In the genomic region with DNA sequence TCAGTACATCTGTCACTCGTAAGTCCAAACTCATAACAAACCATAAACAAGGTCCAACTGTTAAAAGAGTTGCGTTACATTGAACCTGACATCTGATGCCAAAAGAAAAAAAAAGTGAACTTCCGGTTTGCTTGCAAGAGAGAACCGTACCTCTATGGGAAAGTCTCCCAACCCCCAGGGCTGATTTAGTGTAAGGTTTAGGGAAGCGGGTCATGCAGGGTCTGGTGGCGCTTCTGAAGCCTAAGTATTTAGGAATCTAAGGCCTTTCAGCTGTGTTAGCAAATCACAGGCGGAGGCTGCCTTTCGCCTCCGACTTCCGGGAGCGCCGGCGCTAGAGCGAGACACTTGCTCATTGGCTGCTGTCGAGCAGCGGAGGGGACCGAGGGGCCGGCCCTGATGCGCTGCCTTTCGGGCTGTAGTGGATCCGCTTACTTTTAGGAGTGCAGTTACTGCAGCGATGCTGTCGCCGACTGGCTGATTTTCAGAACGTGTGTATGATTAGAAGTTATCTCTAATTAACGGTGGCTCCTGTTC, we compare ENCODE assay signal across 8 cellular contexts. TPM values are rescaled to one million over a fixed set of nuclear protein-coding genes. Genes with fewer than 3 reads are reported as not detected.
A peak's percentile ranks its signal among the peaks of the same experiment; 100 is the strongest.
DNase-seq lines count a peak whose midpoint lies in the region; ATAC-seq and TF ChIP-seq lines count a peak whose summit lies in the region.

No MANE protein-coding gene starts in this region.

- H3K4me1 Mint-ChIP-seq in CD14-positive monocyte, result peaks cover 18% of the 10 kb centered on the region

- H3K36me3 Mint-ChIP-seq in CD14-positive monocyte, result peaks cover 0 to 4% of the 10 kb centered on the region in 2 donors

- DNase-seq in CD14-positive monocyte (ENCODE audit: low spot score) (peak; percentile 78), NCI-H774 (lab: John Stamatoyannopoulos, UW) (peak; percentile 84), dorsolateral prefrontal cortex (peak; percentile 85 to 94 (median 90)), right lobe of liver (peak; percentile 87 to 91 (median 90))
- DNase-seq in activated CD4-positive, alpha-beta T cell treated with anti-CD3 and anti-CD28 coated beads, Interleukin-2, amount 50 U/mL, for 48 hours, result peak; percentile 86 to 90
- DNase-seq in stimulated activated CD4-positive, alpha-beta T cell treated with anti-CD3 and anti-CD28 coated beads, Interleukin-4, amount 100 ng/mL, for 1 hour, result peak; percentile 85

- peaks cover 0 to 10% (median 8%) of the 10 kb centered on the region in 7 donors for H3K9me3 Mint-ChIP-seq in CD14-positive monocyte

- no peaks in the 10 kb centered on the region for H3K36me3 ChIP-seq in right lobe of liver

- H3K4me3 Mint-ChIP-seq in CD14-positive monocyte, result peak overlapping the region; percentile 77 to 96

- peak overlapping the region; percentile 43 to 80 (median 61) for H3K4me3 ChIP-seq in dorsolateral prefrontal cortex
- peak overlapping the region; percentile 0 to 57 (median 45) for H3K4me3 ChIP-seq in right lobe of liver

- no peaks in the 10 kb centered on the region for H3K9me3 ChIP-seq in right lobe of liver

- TF ChIP-seq CTCF in CD14-positive monocyte (IDR thresholded peaks at IDR 0.05) (no peak), dorsolateral prefrontal cortex (IDR thresholded peaks at IDR 0.05 in 54 of 56, conservative IDR thresholded peaks at IDR 0.05 in 2 of 56; ENCODE audit: low read depth in 1 of 56, partially characterized antibody in 56 of 56) (peak in 42 of 56 donors; percentile 7 to 66 (median 37)), right lobe of liver (IDR thresholded peaks at IDR 0.05) (no peak)

- peaks cover 0 to 7% (median 0%) of the 10 kb centered on the region in 4 donors for H3K4me1 ChIP-seq in right lobe of liver

- H3K27me3 ChIP-seq in dorsolateral prefrontal cortex (no peaks in the 10 kb centered on the region), right lobe of liver (no peaks in the 10 kb centered on the region)

- peaks cover 8 to 19% (median 8%) of the 10 kb centered on the region in 3 donors for H3K27me3 Mint-ChIP-seq in CD14-positive monocyte (ENCODE audit: low read depth in 3 of 3)

- TF ChIP-seq POLR2A in right lobe of liver (IDR thresholded peaks at IDR 0.05), result peak; percentile 61

- ATAC-seq in GM19397 (IDR thresholded peaks at IDR 0.05; ENCODE audit: unreplicated experiment), result peak; percentile 100
- peak; percentile 100 for ATAC-seq in HG03558 (IDR thresholded peaks at IDR 0.05; ENCODE audit: extremely low read depth, unreplicated experiment)
- peak; percentile 99 to 100 (median 100) for ATAC-seq in right lobe of liver

- 2% methylated on average over 18 of the region's 26 CpGs for WGBS in right lobe of liver (ENCODE audit: insufficient coverage, low coverage, low lambda C conversion rate, missing lambda C conversion rate)

- peak overlapping the region; percentile 91 to 96 (median 95) for H3K27ac Mint-ChIP-seq in CD14-positive monocyte

- intact Hi-C loops in CD14-positive monocyte (cut with micrococcal nuclease), result no loop called here
- intact Hi-C loops in dorsolateral prefrontal cortex (cut with DNase I), result loop anchor here in 1 of 2 donors (1.0 kb wide), 1 partner anchor 39 kb away; no protein-coding TSS in a partner anchor
- intact Hi-C loops in right lobe of liver (cut with DNase I), result no loop called here

- H3K27ac ChIP-seq in dorsolateral prefrontal cortex (peak overlapping the region; percentile 70 to 97 (median 90)), right lobe of liver (peak overlapping the region; percentile 53 to 67 (median 57))

RNA-seq across cellular contexts. Expression of gene GNPDA1, which starts 12.0 kb away (rescaled TPM):
- 10 to 100 TPM; 24.3 to 47.6 TPM for polyA plus RNA-seq in CD14-positive monocyte
- total RNA-seq in dorsolateral prefrontal cortex, result 10 to 100 TPM; 20.5 to 56.1 (median 37.9) TPM
- total RNA-seq in right lobe of liver, result 10 to 100 TPM in 4 of 6 experiments, 1 to 10 TPM in 2; 6.3 to 22.1 (median 14.9) TPM

RNA-seq across cellular contexts. Expression of gene RNF14, which starts 55.9 kb away (rescaled TPM):
- polyA plus RNA-seq in CD14-positive monocyte, result 10 to 100 TPM; 31.2 to 52.8 TPM
- total RNA-seq in dorsolateral prefrontal cortex (100 to 1,000 TPM in 6 of 120 experiments, 10 to 100 TPM in 114; 48.7 to 113 (median 81.7) TPM), right lobe of liver (10 to 100 TPM; 34.8 to 54.8 (median 41.8) TPM)

Comparison
In these comparisons a context has a peak if more than half of its experiments do, and no peak if none do; other contexts are left out.
1. Peak in every context shown above with its lines: DNase-seq, ATAC-seq, H3K4me3 ChIP-seq and H3K27ac ChIP-seq.
2. CTCF ChIP-seq: peak in dorsolateral prefrontal cortex (42 of 56); none in CD14-positive monocyte (single experiment) and right lobe of liver (0 of 4).